Comparison of ENCODE assay signal across 8 cellular contexts in genomic region chr20:32729334-32729733, GRCh38. TPM values are rescaled to one million over a fixed set of nuclear protein-coding genes. Genes with fewer than 3 reads are reported as not detected.
"Had no signal": no experiment of that assay in that cellular context is flagged by ENCODE, and none has a peak within 500 bp of the region (broad histone marks: within the 10 kb centered on the region; RNA-seq: fewer than 3 reads in every experiment).

No MANE protein-coding gene starts in this region.

RNA-seq across cellular contexts. Expression of gene C20orf203, which starts 55.6 kb away (rescaled TPM):
- total RNA-seq: LHCN-M2, MCF 10A, NCI-H460, PC-9, Right ventricle myocardium inferior, RPMI7951, SJCRH30, SK-MEL-5 had no signal
